ENCODE assay signal across 13 cellular contexts in the genomic region with DNA sequence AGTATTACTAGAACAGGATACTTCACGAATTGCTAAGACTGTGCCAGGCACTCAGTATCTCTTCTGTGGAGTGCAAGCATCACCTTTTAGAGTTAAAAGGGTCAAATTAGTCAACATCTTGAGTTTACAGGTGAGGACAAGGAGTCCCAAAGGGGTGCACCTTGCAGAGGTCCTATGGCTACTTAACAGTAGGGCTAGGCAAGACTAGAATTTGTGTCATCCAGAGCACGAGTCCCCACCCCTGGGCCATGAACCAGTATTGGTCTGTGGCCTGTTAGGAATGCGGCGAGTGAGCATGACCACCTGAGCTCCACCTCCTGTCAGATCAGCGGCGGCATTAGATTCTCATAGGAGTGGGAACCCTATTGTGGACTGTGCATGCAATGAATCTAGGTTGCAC. TPM values are rescaled to one million over a fixed set of nuclear protein-coding genes. Genes with fewer than 3 reads are reported as not detected.
DNase-seq lines count a peak whose midpoint lies in the region; ATAC-seq, FAIRE-seq and TF ChIP-seq lines count a peak whose summit lies in the region.
"Had no signal": no experiment of that assay in that cellular context is flagged by ENCODE, and none has a peak within 500 bp of the region (broad histone marks: within the 10 kb centered on the region; RNA-seq: fewer than 3 reads in every experiment).

No MANE protein-coding gene starts in this region.

- H4K91ac ChIP-seq in trophoblast cell (ENCODE audit: low read depth, low read length), result peak overlapping the region; percentile 33

- no peak overlapping the region for H3K18ac ChIP-seq in trophoblast cell (ENCODE audit: low read length)

- H3K4me3 ChIP-seq in HepG2 (replicated peaks in 1 of 3; ENCODE audit: insufficient read depth in 1 of 3, low read depth in 2 of 3, low read length in 3 of 3) (no peak overlapping the region), right lobe of liver (no peak overlapping the region), endothelial cell of umbilical vein (replicated peaks in 1 of 3; ENCODE audit: insufficient read depth in 1 of 3, low read depth in 1 of 3, low read length in 3 of 3) (no peak overlapping the region), trophoblast cell (ENCODE audit: low read depth, low read length) (no peak overlapping the region)
- H3K4me3 ChIP-seq: ovary had no signal

- H3K23ac ChIP-seq in trophoblast cell (ENCODE audit: low read length), result no peak overlapping the region

- H3K4me2 ChIP-seq in HepG2 (ENCODE audit: low read depth, low read length) (no peak overlapping the region), endothelial cell of umbilical vein (ENCODE audit: insufficient read depth, low read length) (no peak overlapping the region), trophoblast cell (ENCODE audit: low read length) (no peak overlapping the region)

- dilution Hi-C loops in endothelial cell of umbilical vein (cut with MboI; ENCODE audit: extremely low pct_ligation_motif_present, low sequenced_read_pairs), result no loop called here

- H2BK12ac ChIP-seq in trophoblast cell (ENCODE audit: low read length), result peak overlapping the region; percentile 37

- H3K9me1 ChIP-seq in endothelial cell of umbilical vein (replicated peaks; ENCODE audit: control insufficient read depth, extremely low read depth, insufficient read depth, low read length), result no peaks in the 10 kb centered on the region

- ATAC-seq in HepG2, result no peak; the same call in 2 of the 3 replicates
- ATAC-seq in right lobe of liver, result no peak
- no peak for ATAC-seq in GM18511 (IDR thresholded peaks at IDR 0.05; ENCODE audit: unreplicated experiment)
- no peak for ATAC-seq in HG03460 (IDR thresholded peaks at IDR 0.05; ENCODE audit: unreplicated experiment)

- BruUV-seq in HepG2 (replicated peaks; lab: Mats Ljungman, UMichigan), result no TSS peak
- BruUV-seq in endothelial cell of umbilical vein (replicated peaks; lab: Mats Ljungman, UMichigan), result no TSS peak

- no peak for TF ChIP-seq RAD21 in HepG2 (CRISPR knock-in tag; IDR thresholded peaks at IDR 0.05)

- intact Hi-C loops in HepG2 (cut with micrococcal nuclease; ENCODE audit: unreplicated experiment), result no loop called here
- intact Hi-C loops in right lobe of liver (cut with DNase I), result no loop called here
- intact Hi-C loops in endothelial cell of umbilical vein (cut with micrococcal nuclease), result no loop called here

- no peak for TF ChIP-seq POLR2A in HepG2 (IDR thresholded peaks at IDR 0.05; ENCODE audit: insufficient read depth in 1 of 2, low read depth in 2 of 2, low read length in 2 of 2)
- TF ChIP-seq POLR2A in right lobe of liver (IDR thresholded peaks at IDR 0.05), result no peak
- TF ChIP-seq POLR2A in endothelial cell of umbilical vein (IDR thresholded peaks at IDR 0.05; ENCODE audit: low read depth, low read length), result no peak

- no peak overlapping the region for H4K12ac ChIP-seq in trophoblast cell (ENCODE audit: low read depth, low read length)

- peak overlapping the region; percentile 31 for H2AK5ac ChIP-seq in trophoblast cell (ENCODE audit: low read length)

- H3K36me3 ChIP-seq in HepG2 (replicated peaks in 1 of 2; ENCODE audit: control insufficient read depth in 1 of 2, insufficient read depth in 2 of 2, low read length in 2 of 2) (no peaks in the 10 kb centered on the region), right lobe of liver (no peaks in the 10 kb centered on the region), endothelial cell of umbilical vein (ENCODE audit: control insufficient read depth in 2 of 2, extremely low read depth in 1 of 2, insufficient read depth in 2 of 2, low read length in 2 of 2) (no peaks in the 10 kb centered on the region), trophoblast cell (ENCODE audit: control insufficient read depth in 1 of 2, insufficient read depth in 2 of 2, low read length in 2 of 2) (no peaks in the 10 kb centered on the region)
- H3K36me3 ChIP-seq: ovary had no signal

- no peaks in the 10 kb centered on the region for H3K27me3 ChIP-seq in HepG2 (ENCODE audit: control insufficient read depth in 1 of 2, insufficient read depth in 2 of 2, low read length in 2 of 2)
- H3K27me3 ChIP-seq in right lobe of liver, result no peaks in the 10 kb centered on the region
- no peaks in the 10 kb centered on the region for H3K27me3 ChIP-seq in endothelial cell of umbilical vein (ENCODE audit: control insufficient read depth in 2 of 2, insufficient read depth in 2 of 2, low read length in 2 of 2)
- H3K27me3 ChIP-seq in trophoblast cell (ENCODE audit: insufficient read depth, low read length), result no peaks in the 10 kb centered on the region
- H3K27me3 ChIP-seq: ovary had no signal

- H3K9me3 ChIP-seq in HepG2 (ENCODE audit: low read length), result no peaks in the 10 kb centered on the region
- H3K9me3 ChIP-seq in right lobe of liver, result no peaks in the 10 kb centered on the region
- no peaks in the 10 kb centered on the region for H3K9me3 ChIP-seq in endothelial cell of umbilical vein (replicated peaks; ENCODE audit: control insufficient read depth, insufficient read depth, low read length)
- H3K9me3 ChIP-seq in trophoblast cell (ENCODE audit: insufficient read depth, low read depth, low read length), result no peaks in the 10 kb centered on the region
- H3K9me3 ChIP-seq: ovary had no signal

- no peak overlapping the region for H3K4ac ChIP-seq in trophoblast cell (ENCODE audit: low read depth, low read length)

- H3K79me1 ChIP-seq in trophoblast cell (ENCODE audit: low read length), result peaks cover 22% of the 10 kb centered on the region

- H2AFZ ChIP-seq in HepG2 (ENCODE audit: low read length), result no peak overlapping the region
- H2AFZ ChIP-seq in endothelial cell of umbilical vein (ENCODE audit: low read depth, low read length), result no peak overlapping the region
- H2AFZ ChIP-seq in trophoblast cell (ENCODE audit: insufficient read depth, low read length, poor library complexity), result no peak overlapping the region

- no peak for TF ChIP-seq CTCF in HepG2 (CRISPR knock-in tag; IDR thresholded peaks at IDR 0.05)
- TF ChIP-seq CTCF in right lobe of liver (IDR thresholded peaks at IDR 0.05), result no peak
- TF ChIP-seq CTCF in endothelial cell of umbilical vein (IDR thresholded peaks at IDR 0.05; ENCODE audit: extremely low read depth in 1 of 2, insufficient read depth in 1 of 2, low read depth in 1 of 2, low read length in 2 of 2), result no peak

- H3K27ac ChIP-seq in HepG2 (ENCODE audit: extremely low read length, insufficient read depth, low read length) (no peak overlapping the region), right lobe of liver (peak overlapping the region in 1 of 3 donors; percentile 38), endothelial cell of umbilical vein (ENCODE audit: insufficient read depth, low read depth, low read length) (peak overlapping the region; percentile 96), trophoblast cell (ENCODE audit: low read depth, low read length) (peak overlapping the region; percentile 92)

- TF ChIP-seq EP300 in HepG2 (IDR thresholded peaks at IDR 0.05; ENCODE audit: low read depth in 2 of 2, low read length in 2 of 2) (no peak), HepG2 (CRISPR knock-in tag; IDR thresholded peaks at IDR 0.05; ENCODE audit: borderline replicate concordance) (no peak)

- no peak overlapping the region for H2BK5ac ChIP-seq in trophoblast cell (ENCODE audit: low read depth, low read length, poor library complexity)

- no peaks in the 10 kb centered on the region for H4K20me1 ChIP-seq in HepG2 (ENCODE audit: insufficient read depth, low read length)
- no peaks in the 10 kb centered on the region for H4K20me1 ChIP-seq in endothelial cell of umbilical vein (replicated peaks; ENCODE audit: control insufficient read depth, extremely low read depth, insufficient read depth, low read length)

- WGBS in HepG2 (ENCODE audit: low lambda C conversion rate), result 78% methylated on average over 6 of the region's 6 CpGs
- 57% methylated on average over 1 of the region's 6 CpGs for WGBS in right lobe of liver (ENCODE audit: insufficient coverage, low coverage, low lambda C conversion rate, missing lambda C conversion rate)
- WGBS in trophoblast cell (ENCODE audit: extremely low coverage, insufficient coverage, insufficient read length), result no CpG with 5 or more reads among the region's 6 CpGs

- DNase-seq in HepG2 (ENCODE audit: low spot score) (no peak), right lobe of liver (no peak), endothelial cell of umbilical vein (ENCODE audit: low read depth, low spot score) (no peak), trophoblast cell (peak; percentile 52 to 76), SW 1271 (lab: John Stamatoyannopoulos, UW) (no peak), COLO829 (ENCODE audit: low spot score) (no peak)
- DNase-seq: MM.1S, NCI-H2227 treated with DMSO at 0.1 percent for 48 hours, substantia nigra had no signal

- peaks cover 47% of the 10 kb centered on the region for H3K4me1 ChIP-seq in HepG2 (ENCODE audit: insufficient read depth, low read length)
- peaks cover 0 to 11% (median 2%) of the 10 kb centered on the region in 4 donors for H3K4me1 ChIP-seq in right lobe of liver
- H3K4me1 ChIP-seq in endothelial cell of umbilical vein (ENCODE audit: control insufficient read depth, extremely low read depth, insufficient read depth, low read length), result peaks cover 41% of the 10 kb centered on the region
- H3K4me1 ChIP-seq in trophoblast cell (ENCODE audit: control insufficient read depth in 1 of 2, insufficient read depth in 2 of 2, low read length in 2 of 2), result peaks cover 21 to 25% of the 10 kb centered on the region in 2 experiments

- FAIRE-seq in HepG2 (lab: Jason Lieb, UNC), result no peak
- no peak for FAIRE-seq in endothelial cell of umbilical vein (lab: Jason Lieb, UNC)
- FAIRE-seq: islet of Langerhans had no signal

- CTCF ChIA-PET in HepG2 (lab: Yijun Ruan, JAX; ENCODE audit: low intra/inter-chr PET ratio, low total read pairs) (no interaction called here), endothelial cell of umbilical vein (lab: Charles Lee) (interaction anchor here (3.0 to 5.0 kb wide), 4 partner anchors 12 to 22 kb away, joined by 10 to 30 read pairs (median 20); a partner anchor contains a TSS)

- no peak overlapping the region for H4K8ac ChIP-seq in trophoblast cell (ENCODE audit: low read depth, low read length)

- H3K9ac ChIP-seq in HepG2 (ENCODE audit: insufficient read depth, low read depth, low read length), result no peak overlapping the region
- peak overlapping the region; percentile 78 for H3K9ac ChIP-seq in endothelial cell of umbilical vein (replicated peaks; ENCODE audit: extremely low read depth, insufficient read depth, low read length)
- no peak overlapping the region for H3K9ac ChIP-seq in trophoblast cell (ENCODE audit: low read length)

- POLR2A ChIA-PET in HepG2 (lab: Yijun Ruan, JAX) (interaction anchor here (6.6 kb wide), 1 partner anchor 11 kb away, joined by 33 read pairs; a partner anchor contains a TSS), endothelial cell of umbilical vein (lab: Charles Lee) (interaction anchor here (3.7 kb wide), 1 partner anchor 11 kb away, joined by 22 read pairs; a partner anchor contains a TSS)

- H3K14ac ChIP-seq in trophoblast cell (ENCODE audit: low read length), result peak overlapping the region; percentile 16

- in situ Hi-C loops in HepG2 (cut with HindIII; ENCODE audit: extremely low pct_ligation_motif_present, low pct_unique_long_range_greater_than_20kb), result no loop called here

- H3K79me2 ChIP-seq in HepG2 (ENCODE audit: insufficient read depth, low read length) (no peaks in the 10 kb centered on the region), endothelial cell of umbilical vein (ENCODE audit: control insufficient read depth, insufficient read depth, low read length) (no peaks in the 10 kb centered on the region), trophoblast cell (ENCODE audit: control insufficient read depth, insufficient read depth, low read length, poor library complexity) (peaks cover 2% of the 10 kb centered on the region)

- H2BK120ac ChIP-seq in trophoblast cell (ENCODE audit: insufficient read depth, low read length, poor library complexity), result peak overlapping the region; percentile 20

RNA-seq across cellular contexts. Expression of a gene that starts 10.5 kb away (rescaled TPM):
- total RNA-seq in HepG2 (2016; rRNA removed; fragmentation: Illumina TruSeq; extraction: Trizol) (106 and 164 TPM in 2 replicates), right lobe of liver (10 to 100 TPM; 65.8 to 94.4 (median 86.9) TPM), endothelial cell of umbilical vein (300 and 307 TPM in 2 replicates)
- total RNA-seq in HepG2 (2016; cell fraction: cytosol; rRNA removed; fragmentation: Illumina TruSeq; extraction: Trizol; ENCODE audit: low read depth), result 28.2 and 36.3 TPM in 2 replicates
- 120 and 172 TPM in 2 replicates for total RNA-seq in HepG2 (2016; cell fraction: insoluble cytoplasmic fraction; rRNA removed; fragmentation: Illumina TruSeq; extraction: Trizol)
- 94.4 and 96.0 TPM in 2 replicates for total RNA-seq in HepG2 (2016; cell fraction: membrane; rRNA removed; fragmentation: Illumina TruSeq; extraction: Trizol)
- total RNA-seq in HepG2 (2016; cell fraction: nucleus; rRNA removed; fragmentation: Illumina TruSeq; extraction: Trizol), result 46.1 and 50.0 TPM in 2 replicates
- polyA plus RNA-seq in HepG2 (2011; rRNA removed) (21.8 and 27.6 TPM in 2 replicates), endothelial cell of umbilical vein (46.8 and 66.1 TPM in 2 replicates)
- 11.0 and 20.0 TPM in 2 replicates for polyA plus RNA-seq in HepG2 (2011; cell fraction: cytosol; rRNA removed)
- 8.1 and 11.6 TPM in 2 replicates for polyA plus RNA-seq in HepG2 (2011; cell fraction: nucleus; rRNA removed)
- 74.6 and 95.1 TPM in 2 replicates for polyA plus RNA-seq in HepG2 (2012)
- polyA plus RNA-seq in HepG2 (2016; cell fraction: cytosol; fragmentation: Illumina TruSeq; extraction: Trizol; ENCODE audit: low read depth), result 77.0 and 95.4 TPM in 2 replicates
- 263 and 281 TPM in 2 replicates for polyA plus RNA-seq in HepG2 (2016; cell fraction: insoluble cytoplasmic fraction; fragmentation: Illumina TruSeq; extraction: Trizol; ENCODE audit: low read depth)
- 120 and 139 TPM in 2 replicates for polyA plus RNA-seq in HepG2 (2016; cell fraction: membrane; fragmentation: Illumina TruSeq; extraction: Trizol; ENCODE audit: low read depth)
- polyA plus RNA-seq in HepG2 (2016; cell fraction: nucleus; fragmentation: Illumina TruSeq; extraction: Trizol; ENCODE audit: insufficient read depth, low read depth), result 108 and 109 TPM in 2 replicates
- polyA minus RNA-seq in HepG2 (2011; rRNA and poly(A)+ RNA removed; ENCODE audit: low replicate concordance), result 1.3 and 4.9 TPM in 2 replicates
- polyA minus RNA-seq in HepG2 (2011; cell fraction: cytosol; rRNA and poly(A)+ RNA removed), result 15.3 and 15.9 TPM in 2 replicates
- 5.8 and 7.6 TPM in 2 replicates for polyA minus RNA-seq in HepG2 (2011; cell fraction: nucleus; rRNA and poly(A)+ RNA removed)
- 172 and 181 TPM in 2 replicates for polyA plus RNA-seq in endothelial cell of umbilical vein (2011; cell fraction: cytosol; rRNA removed)
- 71.7 and 84.7 TPM in 2 replicates for polyA plus RNA-seq in endothelial cell of umbilical vein (2011; cell fraction: nucleus; rRNA removed)
- 369 and 386 TPM in 2 replicates for polyA plus RNA-seq in endothelial cell of umbilical vein (2012)
- 13.6 and 16.7 TPM in 2 replicates for polyA minus RNA-seq in endothelial cell of umbilical vein
- 32.0 TPM for polyA minus RNA-seq in endothelial cell of umbilical vein (2011; cell fraction: cytosol; rRNA and poly(A)+ RNA removed)
- 18.4 and 19.8 TPM in 2 replicates for polyA minus RNA-seq in endothelial cell of umbilical vein (2011; cell fraction: nucleus; rRNA and poly(A)+ RNA removed)
- polyA plus RNA-seq in trophoblast cell (2013), result 565 and 566 TPM in 2 replicates

RNA-seq across cellular contexts. Expression of a gene that starts 28.2 kb away (rescaled TPM):
- total RNA-seq in HepG2 (2016; rRNA removed; fragmentation: Illumina TruSeq; extraction: Trizol) (0.22 and 0.36 TPM in 2 replicates), right lobe of liver (under 1 TPM; 0.16 to 0.68 (median 0.25) TPM), endothelial cell of umbilical vein (3.7 and 5.2 TPM in 2 replicates)
- 0.30 TPM in 1 of 2 replicates, not detected in the other for total RNA-seq in HepG2 (2016; cell fraction: cytosol; rRNA removed; fragmentation: Illumina TruSeq; extraction: Trizol; ENCODE audit: low read depth)
- total RNA-seq in HepG2 (2016; cell fraction: insoluble cytoplasmic fraction; rRNA removed; fragmentation: Illumina TruSeq; extraction: Trizol), result 0.30 and 0.79 TPM in 2 replicates
- 0.28 and 0.34 TPM in 2 replicates for total RNA-seq in HepG2 (2016; cell fraction: membrane; rRNA removed; fragmentation: Illumina TruSeq; extraction: Trizol)
- 0.19 and 0.44 TPM in 2 replicates for total RNA-seq in HepG2 (2016; cell fraction: nucleus; rRNA removed; fragmentation: Illumina TruSeq; extraction: Trizol)
- polyA plus RNA-seq in HepG2 (2011; rRNA removed) (0.24 and 0.26 TPM in 2 replicates), endothelial cell of umbilical vein (2.5 and 3.1 TPM in 2 replicates)
- 0.28 and 0.32 TPM in 2 replicates for polyA plus RNA-seq in HepG2 (2011; cell fraction: cytosol; rRNA removed)
- 0.11 and 0.23 TPM in 2 replicates for polyA plus RNA-seq in HepG2 (2011; cell fraction: nucleus; rRNA removed)
- 0.15 and 0.31 TPM in 2 replicates for polyA plus RNA-seq in HepG2 (2012)
- 0.11 and 0.23 TPM in 2 replicates for polyA plus RNA-seq in HepG2 (2016; cell fraction: cytosol; fragmentation: Illumina TruSeq; extraction: Trizol; ENCODE audit: low read depth)
- polyA plus RNA-seq in HepG2 (2016; cell fraction: insoluble cytoplasmic fraction; fragmentation: Illumina TruSeq; extraction: Trizol; ENCODE audit: low read depth), result 0.26 and 0.56 TPM in 2 replicates
- polyA plus RNA-seq in HepG2 (2016; cell fraction: membrane; fragmentation: Illumina TruSeq; extraction: Trizol; ENCODE audit: low read depth), result 0.26 and 0.31 TPM in 2 replicates
- 0.21 and 0.27 TPM in 2 replicates for polyA plus RNA-seq in HepG2 (2016; cell fraction: nucleus; fragmentation: Illumina TruSeq; extraction: Trizol; ENCODE audit: insufficient read depth, low read depth)
- 0.42 and 1.2 TPM in 2 replicates for polyA minus RNA-seq in HepG2 (2011; rRNA and poly(A)+ RNA removed; ENCODE audit: low replicate concordance)
- not detected in 2 replicates for polyA minus RNA-seq in HepG2 (2011; cell fraction: cytosol; rRNA and poly(A)+ RNA removed)
- polyA minus RNA-seq in HepG2 (2011; cell fraction: nucleus; rRNA and poly(A)+ RNA removed), result 0.25 TPM in 1 of 2 replicates, not detected in the other
- 4.1 and 4.5 TPM in 2 replicates for polyA plus RNA-seq in endothelial cell of umbilical vein (2011; cell fraction: cytosol; rRNA removed)
- 4.0 and 4.6 TPM in 2 replicates for polyA plus RNA-seq in endothelial cell of umbilical vein (2011; cell fraction: nucleus; rRNA removed)
- 3.9 and 4.4 TPM in 2 replicates for polyA plus RNA-seq in endothelial cell of umbilical vein (2012)
- 2.9 and 3.3 TPM in 2 replicates for polyA minus RNA-seq in endothelial cell of umbilical vein
- 1.4 TPM for polyA minus RNA-seq in endothelial cell of umbilical vein (2011; cell fraction: cytosol; rRNA and poly(A)+ RNA removed)
- polyA minus RNA-seq in endothelial cell of umbilical vein (2011; cell fraction: nucleus; rRNA and poly(A)+ RNA removed), result 1.2 and 1.5 TPM in 2 replicates
- polyA plus RNA-seq in trophoblast cell (2013), result 2.2 and 2.7 TPM in 2 replicates

Comparison
In these comparisons a context has a peak if more than half of its experiments do, and no peak if none do; other contexts are left out.
1. DNase-seq: peak in trophoblast cell (2 of 2); none in HepG2 (single experiment), right lobe of liver (0 of 3), endothelial cell of umbilical vein (single experiment), SW 1271 (0 of 2) and COLO829 (single experiment).